ENCODE assay signal across 8 cellular contexts in the genomic region with DNA sequence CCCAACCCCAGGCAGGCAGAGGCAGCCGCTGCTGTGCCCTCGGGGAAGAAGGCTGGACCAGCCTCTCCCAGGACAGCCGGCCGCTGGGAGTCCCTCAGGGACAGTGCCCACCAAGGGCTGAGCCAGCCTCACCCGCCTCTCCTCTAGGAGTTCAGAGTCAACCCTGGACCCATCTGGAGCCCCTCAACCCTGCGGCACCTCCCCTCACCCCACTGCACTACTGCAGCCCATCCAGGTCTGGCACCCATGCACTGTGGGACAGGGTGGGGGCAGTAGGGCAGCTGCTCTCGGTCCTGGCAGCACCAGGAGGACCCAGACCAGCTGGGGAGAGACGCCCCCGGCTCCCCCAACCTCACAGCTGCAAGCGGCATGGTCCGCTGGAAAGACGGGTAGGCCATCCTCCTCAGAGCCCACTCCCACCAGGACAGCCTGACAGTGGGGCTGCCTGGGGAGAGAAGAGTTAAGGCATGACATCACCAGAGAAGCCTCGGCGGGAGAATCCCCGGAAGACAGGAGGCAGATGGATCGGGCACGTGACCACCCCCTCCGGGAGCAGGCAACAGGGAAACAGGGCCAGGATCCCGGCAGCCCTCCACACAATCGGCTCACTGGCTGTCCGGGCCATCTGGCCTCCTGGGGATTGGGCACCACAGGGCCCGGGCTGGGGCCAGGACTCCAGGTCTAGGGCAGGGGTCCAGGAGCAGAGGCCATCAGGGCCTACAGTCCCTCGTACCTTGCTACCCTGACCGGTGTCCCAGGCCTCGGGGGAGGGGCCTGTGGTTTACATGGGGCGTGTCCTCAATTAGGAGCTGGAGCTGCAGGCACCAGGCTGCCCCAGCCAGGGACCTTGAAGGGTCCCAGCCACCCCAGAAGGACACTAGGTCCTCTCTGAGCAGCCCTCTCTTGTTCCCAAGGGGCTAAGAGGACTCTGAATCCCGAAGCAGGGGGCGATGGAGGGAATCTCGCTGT. TPM values are rescaled to one million over a fixed set of nuclear protein-coding genes. Genes with fewer than 3 reads are reported as not detected.
DNase-seq lines count a peak whose midpoint lies in the region; FAIRE-seq and TF ChIP-seq lines count a peak whose summit lies in the region.

No MANE protein-coding gene starts in this region.

- H4K20me1 ChIP-seq in astrocyte (ENCODE audit: insufficient read depth, low read length), result peaks cover 67% of the 10 kb centered on the region

- no peaks in the 10 kb centered on the region for H3K9me3 Mint-ChIP-seq in astrocyte (ENCODE audit: unreplicated experiment)
- H3K9me3 Mint-ChIP-seq in progenitor cell of endocrine pancreas (ENCODE audit: low read depth), result no peaks in the 10 kb centered on the region

- peaks cover 38% of the 10 kb centered on the region for H3K4me1 ChIP-seq in astrocyte (ENCODE audit: insufficient read depth, low read length)

- peak overlapping the region; percentile 40 for H3K27ac ChIP-seq in astrocyte (ENCODE audit: low read depth, low read length)

- H3K9me3 ChIP-seq in astrocyte (ENCODE audit: insufficient read depth, low read depth, low read length), result no peaks in the 10 kb centered on the region

- H3K4me3 Mint-ChIP-seq in astrocyte (ENCODE audit: unreplicated experiment) (peak overlapping the region; percentile 57), progenitor cell of endocrine pancreas (ENCODE audit: low read depth) (peak overlapping the region; percentile 42)

- H2AFZ ChIP-seq in astrocyte (ENCODE audit: low read depth, low read length), result no peak overlapping the region

- peak overlapping the region; percentile 49 for H3K9ac ChIP-seq in astrocyte (ENCODE audit: low read length)

- H3K4me2 ChIP-seq in astrocyte (ENCODE audit: low read length), result peak overlapping the region; percentile 88

- peaks cover 8% of the 10 kb centered on the region for H3K4me1 Mint-ChIP-seq in astrocyte (ENCODE audit: low read depth, unreplicated experiment)
- H3K4me1 Mint-ChIP-seq in progenitor cell of endocrine pancreas (ENCODE audit: low read depth), result peaks cover 14% of the 10 kb centered on the region

- H3K27me3 ChIP-seq in astrocyte (ENCODE audit: insufficient read depth, low read length), result no peaks in the 10 kb centered on the region

- no peaks in the 10 kb centered on the region for H3K36me3 ChIP-seq in astrocyte (ENCODE audit: insufficient read depth, low read length)

- H3K79me2 ChIP-seq in astrocyte (ENCODE audit: insufficient read depth, low read length), result peaks cover 53% of the 10 kb centered on the region

- H3K4me3 ChIP-seq in astrocyte (ENCODE audit: insufficient read depth, low read depth, low read length), result no peak overlapping the region

- peak overlapping the region; percentile 41 for H3K27ac Mint-ChIP-seq in astrocyte (ENCODE audit: unreplicated experiment)
- peak overlapping the region; percentile 78 for H3K27ac Mint-ChIP-seq in progenitor cell of endocrine pancreas

- H3K36me3 Mint-ChIP-seq in astrocyte (ENCODE audit: low read depth, unreplicated experiment) (peaks cover 4% of the 10 kb centered on the region), progenitor cell of endocrine pancreas (ENCODE audit: insufficient read depth) (no peaks in the 10 kb centered on the region)

- no peaks in the 10 kb centered on the region for H3K27me3 Mint-ChIP-seq in astrocyte (ENCODE audit: low read depth, unreplicated experiment)
- no peaks in the 10 kb centered on the region for H3K27me3 Mint-ChIP-seq in progenitor cell of endocrine pancreas

- TF ChIP-seq CTCF in astrocyte (IDR thresholded peaks at IDR 0.05; ENCODE audit: insufficient read depth, low read depth, low read length), result no peak
- TF ChIP-seq CTCF in progenitor cell of endocrine pancreas (IDR thresholded peaks at IDR 0.05; ENCODE audit: unreplicated experiment), result no peak

- peak; percentile 95 for DNase-seq in ELF-1 (ENCODE audit: low read depth, low spot score)
- peak; percentile 90 for DNase-seq in NCI-H2171 (lab: John Stamatoyannopoulos, UW)
- DNase-seq in astrocyte (ENCODE audit: low read depth), result peak; percentile 55
- DNase-seq in hepatic stellate cell (ENCODE audit: low spot score), result peak; percentile 93
- DNase-seq in progenitor cell of endocrine pancreas (ENCODE audit: low spot score, unreplicated experiment), result no peak
- DNase-seq in NOMO-1 treated with dmso at 0.1 percent for 144 hours (lab: John Stamatoyannopoulos, UW; ENCODE audit: unreplicated experiment), result no peak
- DNase-seq in NCI-H748 (lab: John Stamatoyannopoulos, UW; ENCODE audit: unreplicated experiment), result no peak
- no peak for DNase-seq in activated CD4-positive, CD25-positive, alpha-beta regulatory T cell (lab: John Stamatoyannopoulos, UW)

- no peak for FAIRE-seq in astrocyte (lab: Jason Lieb, UNC)

RNA-seq across cellular contexts. Expression of gene ACAP3, which starts 3.1 kb away (rescaled TPM):
- total RNA-seq in astrocyte (60.2 and 64.0 TPM in 2 replicates), progenitor cell of endocrine pancreas (111 and 124 TPM in 2 replicates)

RNA-seq across cellular contexts. Expression of gene PUSL1, which starts 3.8 kb away (rescaled TPM):
- total RNA-seq in astrocyte, result 28.0 and 29.4 TPM in 2 replicates
- total RNA-seq in progenitor cell of endocrine pancreas, result 13.8 and 17.9 TPM in 2 replicates

RNA-seq across cellular contexts. Expression of gene INTS11, which starts 19.8 kb away (rescaled TPM):
- total RNA-seq in astrocyte (75.9 and 84.8 TPM in 2 replicates), progenitor cell of endocrine pancreas (163 and 177 TPM in 2 replicates)

RNA-seq across cellular contexts. Expression of gene CPTP, which starts 20.0 kb away (rescaled TPM):
- total RNA-seq in astrocyte, result 25.6 and 28.5 TPM in 2 replicates
- total RNA-seq in progenitor cell of endocrine pancreas, result 16.8 and 17.5 TPM in 2 replicates

RNA-seq across cellular contexts. Expression of gene SCNN1D, which starts 24.4 kb away (rescaled TPM):
- total RNA-seq in astrocyte, result 4.4 and 5.0 TPM in 2 replicates
- 7.4 and 11.3 TPM in 2 replicates for total RNA-seq in progenitor cell of endocrine pancreas

Comparison
In these comparisons a context has a peak if more than half of its experiments do, and no peak if none do; other contexts are left out.
1. DNase-seq: peak in ELF-1 (single experiment), NCI-H2171 (single experiment), astrocyte (single experiment) and hepatic stellate cell (single experiment); none in progenitor cell of endocrine pancreas (single experiment), NOMO-1 treated with dmso at 0.1 percent for 144 hours (single experiment), NCI-H748 (single experiment) and activated CD4-positive, CD25-positive, alpha-beta regulatory T cell (0 of 4).